11 cellular contexts compared by ENCODE assay signal in genomic region chr3:23590874-23591273, GRCh38.
DNase-seq lines count a peak whose midpoint lies in the region; ATAC-seq and TF ChIP-seq lines count a peak whose summit lies in the region.
"Had no signal": no experiment of that assay in that cellular context is flagged by ENCODE, and none has a peak within 500 bp of the region (broad histone marks: within the 10 kb centered on the region; RNA-seq: fewer than 3 reads in every experiment).

No MANE protein-coding gene starts in this region.

- no peak for TF ChIP-seq POLR2A in ovary (IDR thresholded peaks at IDR 0.05)

- H3K27me3 ChIP-seq in ovary = no peaks in the 10 kb centered on the region

- no peaks in the 10 kb centered on the region for H3K36me3 ChIP-seq in ovary

- DNase-seq in SK-N-DZ (ENCODE audit: low spot score) (peak; percentile 48), RPMI8226 (no peak), DMS53 treated with DMSO at 0.1 percent for 48 hours (lab: John Stamatoyannopoulos, UW; ENCODE audit: unreplicated experiment) (no peak), ovary (no peak)
- no peak for DNase-seq in activated CD4-positive, alpha-beta T cell treated with anti-CD3 and anti-CD28 coated beads, Interleukin-2, amount 50 U/mL, for 48 hours
- DNase-seq: H9, T1000 had no signal

- no peaks in the 10 kb centered on the region for H3K9me3 ChIP-seq in ovary

- no peak for TF ChIP-seq EP300 in ovary (IDR thresholded peaks at IDR 0.05)

- peaks cover 2% of the 10 kb centered on the region for H3K4me1 ChIP-seq in ovary (ENCODE audit: insufficient read depth)

- no peak overlapping the region for H3K27ac ChIP-seq in ovary

- no peak for TF ChIP-seq CTCF in ovary (IDR thresholded peaks at IDR 0.05)

- WGBS in ovary, 3 donors = 36 to 53% (median 51%) methylated on average over 4 of the region's 4 CpGs

- peak; percentile 91 for ATAC-seq in GM18519 (IDR thresholded peaks at IDR 0.05; ENCODE audit: low FRiP score, unreplicated experiment)
- peak; percentile 77 for ATAC-seq in GM21381 (IDR thresholded peaks at IDR 0.05; ENCODE audit: unreplicated experiment)
- ATAC-seq in HG03045 (IDR thresholded peaks at IDR 0.05; ENCODE audit: unreplicated experiment) = peak; percentile 90
- ATAC-seq: activated T-helper 17 cell treated with anti-CD3 and anti-CD28 coated beads, Interleukin-2, amount 50 U/mL, for 72 hours had no signal

- intact Hi-C loops in ovary (cut with DNase I) = no loop called here

- no peak overlapping the region for H3K4me3 ChIP-seq in ovary
